8 cellular contexts compared by ENCODE assay signal in genomic region chr14:90828642-90829487, GRCh38. TPM values are rescaled to one million over a fixed set of nuclear protein-coding genes. Genes with fewer than 3 reads are reported as not detected.
DNase-seq lines count a peak whose midpoint lies in the region; ATAC-seq and FAIRE-seq lines count a peak whose summit lies in the region.

No MANE protein-coding gene starts in this region.

- peak; percentile 81 for FAIRE-seq in GM18507 (lab: Jason Lieb, UNC)

- ATAC-seq in HG03342 (IDR thresholded peaks at IDR 0.05; ENCODE audit: unreplicated experiment) (peak; percentile 28), right cardiac atrium (peak; percentile 54 to 70)
- ATAC-seq in activated T-cell treated with anti-CD3 and anti-CD28 coated beads, Interleukin-2, amount 50 U/mL, for 72 hours (replicated peaks in 1 of 2), result peak; percentile 59 to 68
- ATAC-seq in stimulated activated memory B cell treated with anti-CD40 and anti-IgM and Interleukin-4, amounts not matched to agents 10 μg/mL and 1 μg/mL and 100 μg/mL, for 72 hours, result peak; percentile 18

- H3K27me3 Mint-ChIP-seq in activated T-cell treated with anti-CD3 and anti-CD28 coated beads, Interleukin-2, amount 50 U/mL, for 72 hours (ENCODE audit: low read depth), result no peaks in the 10 kb centered on the region
- no peaks in the 10 kb centered on the region for H3K27me3 Mint-ChIP-seq in stimulated activated memory B cell treated with anti-CD40 and anti-IgM and Interleukin-4, amounts not matched to agents 10 μg/mL and 1 μg/mL and 100 μg/mL, for 72 hours

- peak overlapping the region; percentile 36 for H3K4me3 ChIP-seq in right cardiac atrium (ENCODE audit: low read length)

- H3K4me1 ChIP-seq in right cardiac atrium (ENCODE audit: control insufficient read depth, insufficient read depth, low read length), result no peaks in the 10 kb centered on the region

- H3K36me3 Mint-ChIP-seq in activated T-cell treated with anti-CD3 and anti-CD28 coated beads, Interleukin-2, amount 50 U/mL, for 72 hours (ENCODE audit: insufficient read depth in 2 of 2), result peaks cover 8 to 11% of the 10 kb centered on the region in 2 donors
- peaks cover 4% of the 10 kb centered on the region for H3K36me3 Mint-ChIP-seq in stimulated activated memory B cell treated with anti-CD40 and anti-IgM and Interleukin-4, amounts not matched to agents 10 μg/mL and 1 μg/mL and 100 μg/mL, for 72 hours

- peak overlapping the region; percentile 89 for H3K27ac ChIP-seq in right cardiac atrium (ENCODE audit: low read length)

- H3K4me3 Mint-ChIP-seq in activated T-cell treated with anti-CD3 and anti-CD28 coated beads, Interleukin-2, amount 50 U/mL, for 72 hours, result peak overlapping the region; percentile 80 to 90
- H3K4me3 Mint-ChIP-seq in stimulated activated memory B cell treated with anti-CD40 and anti-IgM and Interleukin-4, amounts not matched to agents 10 μg/mL and 1 μg/mL and 100 μg/mL, for 72 hours, result peak overlapping the region; percentile 73

- no peaks in the 10 kb centered on the region for H3K27me3 ChIP-seq in right cardiac atrium (ENCODE audit: control insufficient read depth, insufficient read depth)

- no peak for DNase-seq in GM18507 (ENCODE audit: extremely low spot score, insufficient read length, low read depth)
- peak; percentile 27 to 50 for DNase-seq in activated T-cell treated with anti-CD3 and anti-CD28 coated beads, Interleukin-2, amount 50 U/mL, for 72 hours
- DNase-seq in right cardiac atrium, result no peak
- DNase-seq in cerebellar cortex (ENCODE audit: low spot score), result no peak
- no peak for DNase-seq in DMS79 treated with DMSO at 0.1 percent for 48 hours (lab: John Stamatoyannopoulos, UW)
- no peak for DNase-seq in ureter (ENCODE audit: low spot score)

- intact Hi-C loops in right cardiac atrium (cut with DNase I), result no loop called here

- WGBS in right cardiac atrium, result 67% methylated on average over 17 of the region's 17 CpGs

- peaks cover 4 to 6% of the 10 kb centered on the region in 2 donors for H3K9me3 Mint-ChIP-seq in activated T-cell treated with anti-CD3 and anti-CD28 coated beads, Interleukin-2, amount 50 U/mL, for 72 hours
- peaks cover 9% of the 10 kb centered on the region for H3K9me3 Mint-ChIP-seq in stimulated activated memory B cell treated with anti-CD40 and anti-IgM and Interleukin-4, amounts not matched to agents 10 μg/mL and 1 μg/mL and 100 μg/mL, for 72 hours

- H3K9me3 ChIP-seq in right cardiac atrium (ENCODE audit: control insufficient read depth, low read length), result no peaks in the 10 kb centered on the region

- peak overlapping the region; percentile 98 for H3K27ac Mint-ChIP-seq in activated T-cell treated with anti-CD3 and anti-CD28 coated beads, Interleukin-2, amount 50 U/mL, for 72 hours
- peak overlapping the region; percentile 74 for H3K27ac Mint-ChIP-seq in stimulated activated memory B cell treated with anti-CD40 and anti-IgM and Interleukin-4, amounts not matched to agents 10 μg/mL and 1 μg/mL and 100 μg/mL, for 72 hours

- H3K4me1 Mint-ChIP-seq in activated T-cell treated with anti-CD3 and anti-CD28 coated beads, Interleukin-2, amount 50 U/mL, for 72 hours (ENCODE audit: low read depth), result peaks cover 23% of the 10 kb centered on the region
- peaks cover 21% of the 10 kb centered on the region for H3K4me1 Mint-ChIP-seq in stimulated activated memory B cell treated with anti-CD40 and anti-IgM and Interleukin-4, amounts not matched to agents 10 μg/mL and 1 μg/mL and 100 μg/mL, for 72 hours

RNA-seq across cellular contexts. Expression of gene TTC7B, which starts 12.6 kb away (rescaled TPM):
- 10 to 100 TPM in 1 of 2 donors, 1 to 10 TPM in 1; 9.2 to 10.7 TPM for total RNA-seq in activated T-cell treated with anti-CD3 and anti-CD28 coated beads, Interleukin-2, amount 50 U/mL, for 72 hours
- 10 to 100 TPM; 80.7 to 88.7 (median 85.5) TPM for total RNA-seq in right cardiac atrium
- 38.1 TPM for polyA plus RNA-seq in right cardiac atrium
- total RNA-seq in ureter, result 68.8 TPM

Comparison
In these comparisons a context has a peak if more than half of its experiments do, and no peak if none do; other contexts are left out.
1. DNase-seq: peak in activated T-cell treated with anti-CD3 and anti-CD28 coated beads, Interleukin-2, amount 50 U/mL, for 72 hours (2 of 2); none in GM18507 (single experiment), right cardiac atrium (0 of 3), cerebellar cortex (single experiment), DMS79 treated with DMSO at 0.1 percent for 48 hours (single experiment) and ureter (single experiment).
2. Peak in every context shown above with its lines, with median percentiles within 50 percentile points of each other: ATAC-seq.